Comparison of ENCODE assay signal across 8 cellular contexts in the genomic region with DNA sequence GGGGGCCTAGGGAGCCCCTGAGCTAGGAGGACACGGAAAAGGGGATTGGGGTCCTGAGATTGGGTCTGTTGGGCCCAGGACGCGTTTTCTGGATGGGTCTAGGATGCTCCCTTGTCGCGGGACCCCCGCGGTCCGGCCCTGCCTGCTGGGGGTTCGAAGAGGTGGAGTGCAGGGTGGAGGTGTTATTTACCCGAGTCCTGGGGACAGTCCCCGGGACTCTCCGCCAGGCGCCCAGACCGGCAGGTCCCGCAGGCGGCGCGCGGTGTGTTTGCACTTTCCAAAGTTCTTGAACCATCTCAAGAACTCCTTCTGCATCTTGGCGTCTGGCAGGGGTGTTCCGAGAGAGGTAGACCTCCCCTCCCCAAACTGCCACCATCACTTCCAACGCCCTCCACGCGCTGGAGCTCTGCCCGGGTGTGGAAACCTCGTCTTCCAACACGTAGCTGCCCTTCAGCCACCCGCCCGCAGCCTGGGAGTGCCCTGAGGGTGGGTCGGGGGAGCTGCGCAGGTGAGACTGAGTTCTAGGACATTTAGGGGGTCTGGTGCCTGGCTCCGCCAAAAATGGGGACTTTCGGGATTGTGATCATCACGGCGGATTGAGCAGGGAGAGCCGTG. TPM values are rescaled to one million over a fixed set of nuclear protein-coding genes. Genes with fewer than 3 reads are reported as not detected.
DNase-seq lines count a peak whose midpoint lies in the region; ATAC-seq and TF ChIP-seq lines count a peak whose summit lies in the region.

No MANE protein-coding gene starts in this region.

- under 1% methylated on average over 36 of the region's 36 CpGs for WGBS in urinary bladder

- no peaks in the 10 kb centered on the region for H3K27me3 ChIP-seq in muscle layer of colon (ENCODE audit: control insufficient read depth in 1 of 2, insufficient read depth in 2 of 2, low read length in 2 of 2)

- peaks cover 15% of the 10 kb centered on the region for H3K4me1 ChIP-seq in muscle layer of colon (ENCODE audit: insufficient read depth, low read length)
- no peaks in the 10 kb centered on the region for H3K4me1 ChIP-seq in urinary bladder (ENCODE audit: insufficient read depth)

- no peaks in the 10 kb centered on the region for H3K9me3 ChIP-seq in muscle layer of colon (ENCODE audit: low read length)

- H3K4me3 ChIP-seq in epithelial cell of esophagus (ENCODE audit: low read length): peak overlapping the region; percentile 94
- peak overlapping the region; percentile 61 to 95 for H3K4me3 ChIP-seq in muscle layer of colon (ENCODE audit: low read depth in 1 of 2, low read length in 2 of 2)
- H3K4me3 ChIP-seq in urinary bladder (ENCODE audit: low read depth, low read length): peak overlapping the region; percentile 73

- H3K9ac ChIP-seq in muscle layer of colon (ENCODE audit: low read length): peak overlapping the region; percentile 88

- H3K36me3 ChIP-seq in muscle layer of colon (ENCODE audit: insufficient read depth, low read length): peaks cover 9% of the 10 kb centered on the region
- H3K36me3 ChIP-seq in urinary bladder (ENCODE audit: insufficient read depth): no peaks in the 10 kb centered on the region

- ATAC-seq in GM19025 (IDR thresholded peaks at IDR 0.05; ENCODE audit: low read depth, unreplicated experiment): peak; percentile 36
- peak; percentile 36 for ATAC-seq in HG03460 (IDR thresholded peaks at IDR 0.05; ENCODE audit: unreplicated experiment)

- H3K27ac ChIP-seq in muscle layer of colon (ENCODE audit: low read depth, low read length) (peak overlapping the region; percentile 90), urinary bladder (ENCODE audit: low read depth) (peak overlapping the region; percentile 85)

- DNase-seq in activated CD4-positive, alpha-beta T cell treated with anti-CD3 and anti-CD28 coated beads, Interleukin-2, amount 50 U/mL, for 4 hours: peak; percentile 6 to 18
- peak; percentile 31 for DNase-seq in epithelial cell of esophagus (ENCODE audit: low read depth)
- no peak for DNase-seq in CD1c-positive myeloid dendritic cell (ENCODE audit: extremely low spot score)
- no peak for DNase-seq in superior temporal gyrus (ENCODE audit: extremely low spot score)

- peak; percentile 8 for TF ChIP-seq CTCF in epithelial cell of esophagus (IDR thresholded peaks at IDR 0.05; ENCODE audit: insufficient read depth, low read depth, low read length, missing control alignments)

RNA-seq across cellular contexts. Expression of gene CAV1, which starts 0.6 kb away (rescaled TPM):
- total RNA-seq in urinary bladder: 576 TPM
- 380 TPM for polyA plus RNA-seq in urinary bladder

RNA-seq across cellular contexts. Expression of gene CAV2, which starts 25.9 kb away (rescaled TPM):
- total RNA-seq in urinary bladder: 139 TPM
- 86.5 TPM for polyA plus RNA-seq in urinary bladder

Comparison
In these comparisons a context has a peak if more than half of its experiments do, and no peak if none do; other contexts are left out.
1. DNase-seq: peak in activated CD4-positive, alpha-beta T cell treated with anti-CD3 and anti-CD28 coated beads, Interleukin-2, amount 50 U/mL, for 4 hours (2 of 2) and epithelial cell of esophagus (single experiment); none in CD1c-positive myeloid dendritic cell (single experiment) and superior temporal gyrus (single experiment).
2. Peak in every context shown above with its lines, with median percentiles within 50 percentile points of each other: H3K4me3 ChIP-seq.